In genomic region chr2:143694335-143694734, GRCh38 we compare ENCODE assay signal across 1 cellular context.
TF ChIP-seq lines count a peak whose summit lies in the region.

No MANE protein-coding gene starts in this region.

TF ChIP-seq in K562, 482 proteins besides CTCF, POLR2A, EP300 and RAD21 (continued from another document):
- TF ChIP-seq CHAMP1 (IDR thresholded peaks at IDR 0.05), result no peak
- no peak for TF ChIP-seq SIN3B (IDR thresholded peaks at IDR 0.05; ENCODE audit: low read depth)
- TF ChIP-seq FOXM1 (IDR thresholded peaks at IDR 0.05; ENCODE audit: low read depth), result peak; percentile 49; the same call in 1 of the 2 replicates
- no peak for TF ChIP-seq FOXM1 (CRISPR knock-in tag; IDR thresholded peaks at IDR 0.05; ENCODE audit: low read depth)
- TF ChIP-seq NBN (IDR thresholded peaks at IDR 0.05; ENCODE audit: low read depth), result no peak
- peak; percentile 38 for TF ChIP-seq ARID1B (IDR thresholded peaks at IDR 0.05)
- TF ChIP-seq ELK3 (CRISPR knock-in tag; IDR thresholded peaks at IDR 0.05), result no peak
- no peak for TF ChIP-seq PML (IDR thresholded peaks at IDR 0.05; ENCODE audit: low read length)
- no peak for TF ChIP-seq ILK (tag; IDR thresholded peaks at IDR 0.05; ENCODE audit: borderline replicate concordance, low read depth)
- TF ChIP-seq ARNT (IDR thresholded peaks at IDR 0.05), result no peak
- no peak for TF ChIP-seq ZNF143 (CRISPR knock-in tag; IDR thresholded peaks at IDR 0.05)
- TF ChIP-seq HMBOX1 (IDR thresholded peaks at IDR 0.05), result peak; percentile 83
- TF ChIP-seq CBX3 (IDR thresholded peaks at IDR 0.05; ENCODE audit: borderline replicate concordance in 1 of 2, low read length in 2 of 2), result no peak
- TF ChIP-seq TEAD4 (IDR thresholded peaks at IDR 0.05; ENCODE audit: low read length), result peak; percentile 58
- TF ChIP-seq TEAD4 (CRISPR knock-in tag; IDR thresholded peaks at IDR 0.05; ENCODE audit: borderline replicate concordance), result no peak
- TF ChIP-seq ZNF395 (CRISPR knock-in tag; IDR thresholded peaks at IDR 0.05), result no peak
- TF ChIP-seq TAL1 (IDR thresholded peaks at IDR 0.05), result peak; percentile 38; the same call in 1 of the 2 replicates
- no peak for TF ChIP-seq LARP7 (IDR thresholded peaks at IDR 0.05)
- TF ChIP-seq YBX1 (IDR thresholded peaks at IDR 0.05), result no peak
- no peak for TF ChIP-seq ZSCAN32 (CRISPR knock-in tag; IDR thresholded peaks at IDR 0.05)
- TF ChIP-seq PRDM10 (IDR thresholded peaks at IDR 0.05; ENCODE audit: partially characterized antibody), result no peak
- TF ChIP-seq PPARD (CRISPR knock-in tag; IDR thresholded peaks at IDR 0.05), result no peak
- TF ChIP-seq EGR1 (conservative IDR thresholded peaks at IDR 0.05), result no peak
- no peak for TF ChIP-seq HES1 (IDR thresholded peaks at IDR 0.05; ENCODE audit: low read depth)
- TF ChIP-seq PURB (CRISPR knock-in tag; IDR thresholded peaks at IDR 0.05; ENCODE audit: low read depth), result no peak
- TF ChIP-seq CBFA2T3 (IDR thresholded peaks at IDR 0.05), result peak; percentile 69
- no peak for TF ChIP-seq PHTF2 (CRISPR knock-in tag; IDR thresholded peaks at IDR 0.05)
- no peak for TF ChIP-seq RBM22 (IDR thresholded peaks at IDR 0.05; ENCODE audit: low read depth, low read length, poor library complexity, severe bottlenecking)
- no peak for TF ChIP-seq STAT5A (IDR thresholded peaks at IDR 0.05; ENCODE audit: borderline replicate concordance, low read length)
- no peak for TF ChIP-seq ZBTB8A (IDR thresholded peaks at IDR 0.05; ENCODE audit: partially characterized antibody)
- TF ChIP-seq KLF1 (tag; IDR thresholded peaks at IDR 0.05), result no peak
- TF ChIP-seq ZNF785 (CRISPR knock-in tag; IDR thresholded peaks at IDR 0.05), result no peak
- peak; percentile 41 for TF ChIP-seq CBFA2T2 (conservative IDR thresholded peaks at IDR 0.05)
- peak; percentile 34; the same call in 1 of the 2 replicates for TF ChIP-seq MYBL2 (IDR thresholded peaks at IDR 0.05; ENCODE audit: low read depth)
- TF ChIP-seq MYBL2 (CRISPR knock-in tag; IDR thresholded peaks at IDR 0.05; ENCODE audit: borderline replicate concordance), result no peak
- TF ChIP-seq FOXO4 (CRISPR knock-in tag; IDR thresholded peaks at IDR 0.05), result no peak
- TF ChIP-seq SMARCA4 (IDR thresholded peaks at IDR 0.05), result 0 out of 2 replicates have a peak, but pooled peaks have one; percentile 35
- TF ChIP-seq NR0B1 (IDR thresholded peaks at IDR 0.05; ENCODE audit: partially characterized antibody), result no peak
- TF ChIP-seq ZNF316 (IDR thresholded peaks at IDR 0.05), result peak; percentile 55
TF ChIP-seq in K562: peak in this region for 17.
